ENCODE assay signal across 1 cellular context in the genomic region with DNA sequence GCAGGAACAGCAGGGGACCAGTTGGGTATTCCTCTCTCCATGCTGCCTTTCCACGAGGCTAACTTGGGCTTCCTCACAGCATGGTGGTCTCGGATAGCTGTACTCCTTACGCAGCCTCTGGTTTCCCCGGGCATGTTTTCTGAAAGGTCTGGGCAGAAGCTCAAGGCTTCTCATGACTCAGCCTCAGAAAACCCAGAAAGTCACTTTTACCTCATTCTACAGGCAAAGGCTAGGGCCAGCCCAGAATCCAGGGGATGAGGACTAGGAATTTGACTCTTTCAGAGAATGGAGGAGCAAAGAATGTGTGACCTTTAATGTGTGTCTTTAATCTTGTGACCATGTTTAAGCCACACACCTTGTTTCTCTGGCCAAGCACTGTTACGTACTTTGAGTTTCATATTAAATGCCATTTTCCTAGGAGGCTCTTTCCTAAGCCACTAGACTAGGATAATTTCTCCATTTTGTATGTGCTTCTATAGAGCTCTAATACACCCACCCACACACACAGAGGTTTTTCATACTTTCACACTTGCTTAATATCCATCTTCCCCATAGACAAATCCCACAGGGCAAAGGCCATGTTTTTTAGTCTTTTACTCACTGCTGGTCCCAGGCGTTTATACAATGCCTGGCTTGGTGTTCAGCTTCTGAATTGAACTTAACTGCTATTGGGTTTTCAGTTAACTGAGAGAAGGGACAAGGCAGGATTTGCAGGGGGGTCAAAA.
TF ChIP-seq lines count a peak whose summit lies in the region.

No MANE protein-coding gene starts in this region.

TF ChIP-seq in IMR-90, 13 proteins besides CTCF, POLR2A, EP300 and RAD21:
- TF ChIP-seq BHLHE40 (IDR thresholded peaks at IDR 0.05; ENCODE audit: low read depth, low read length) (no peak), MAFK (IDR thresholded peaks at IDR 0.05; ENCODE audit: low read depth, low read length) (no peak), ELK1 (IDR thresholded peaks at IDR 0.05; ENCODE audit: borderline replicate concordance, low read depth, low read length) (no peak), MXI1 (IDR thresholded peaks at IDR 0.05; ENCODE audit: borderline replicate concordance, low read depth, low read length) (no peak), RCOR1 (IDR thresholded peaks at IDR 0.05; ENCODE audit: insufficient replicate concordance, low read length) (no peak)
